ENCODE assay signal across 1 cellular context in genomic region chr19:17836530-17836929, GRCh38.
TF ChIP-seq lines count a peak whose summit lies in the region.

No MANE protein-coding gene starts in this region.

TF ChIP-seq in WTC11, 78 proteins besides CTCF, POLR2A, EP300 and RAD21 (continued from another document):
- TF ChIP-seq PRDM15 (CRISPR knock-in tag; IDR thresholded peaks at IDR 0.05) (no peak), TEAD4 (CRISPR knock-in tag; IDR thresholded peaks at IDR 0.05) (no peak), ZNF532 (CRISPR knock-in tag; IDR thresholded peaks at IDR 0.05; ENCODE audit: borderline replicate concordance) (no peak), MXD4 (CRISPR knock-in tag; IDR thresholded peaks at IDR 0.05; ENCODE audit: borderline replicate concordance) (no peak)
